In genomic region chr5:169299651-169300467, GRCh38 we compare ENCODE assay signal across 12 cellular contexts. TPM values are rescaled to one million over a fixed set of nuclear protein-coding genes. Genes with fewer than 3 reads are reported as not detected.
DNase-seq lines count a peak whose midpoint lies in the region; ATAC-seq and TF ChIP-seq lines count a peak whose summit lies in the region.
"Had no signal": no experiment of that assay in that cellular context is flagged by ENCODE, and none has a peak within 500 bp of the region (broad histone marks: within the 10 kb centered on the region; RNA-seq: fewer than 3 reads in every experiment).

No MANE protein-coding gene starts in this region.

- peak overlapping the region; percentile 85 for H3K9ac ChIP-seq in parathyroid adenoma
- H3K9ac ChIP-seq: BLaER1 treated with 17β-estradiol and CSF1 and Interleukin-3, amounts not matched to agents 10 nM and 100 nM had no signal

- H3K9me3 Mint-ChIP-seq in WTC11 (no peaks in the 10 kb centered on the region), glutamatergic neuron (ENCODE audit: unreplicated experiment) (peaks cover 6% of the 10 kb centered on the region)

- H3K27me3 Mint-ChIP-seq in WTC11 (ENCODE audit: low read depth) (peaks cover 47% of the 10 kb centered on the region), glutamatergic neuron (ENCODE audit: unreplicated experiment) (peaks cover 16% of the 10 kb centered on the region)

- peak overlapping the region; percentile 35 for H2AFZ ChIP-seq in parathyroid adenoma

- no peaks in the 10 kb centered on the region for H3K36me3 ChIP-seq in parathyroid adenoma (ENCODE audit: control insufficient read depth, insufficient read depth, low read length)
- H3K36me3 ChIP-seq: BLaER1 treated with 17β-estradiol and CSF1 and Interleukin-3, amounts not matched to agents 10 nM and 100 nM had no signal

- peak overlapping the region; percentile 77 for H3K4me3 ChIP-seq in AG09309 (ENCODE audit: control insufficient read depth, low read depth, low read length)
- peak overlapping the region; percentile 87 for H3K4me3 ChIP-seq in parathyroid adenoma (ENCODE audit: low read depth, low read length)

- H3K79me2 ChIP-seq in parathyroid adenoma = peaks cover 24% of the 10 kb centered on the region

- H3K4me1 ChIP-seq in parathyroid adenoma = peaks cover 9% of the 10 kb centered on the region

- TF ChIP-seq CTCF in AG09309 (IDR thresholded peaks at IDR 0.05; ENCODE audit: control insufficient read depth, insufficient read depth, low read depth, low read length, missing control alignments) (no peak), WTC11 (IDR thresholded peaks at IDR 0.05) (no peak), glutamatergic neuron (IDR thresholded peaks at IDR 0.05; ENCODE audit: partially characterized antibody, unreplicated experiment) (no peak), parathyroid adenoma (IDR thresholded peaks at IDR 0.05) (no peak)

- POLR2A ChIA-PET in WTC11 (lab: Charles Lee) = no interaction called here

- H3K4me1 Mint-ChIP-seq in WTC11 = peaks cover 21% of the 10 kb centered on the region
- peaks cover 8% of the 10 kb centered on the region for H3K4me1 Mint-ChIP-seq in glutamatergic neuron (ENCODE audit: low read depth, unreplicated experiment)

- DNase-seq in AG09309 (ENCODE audit: low read depth) (no peak), WTC11 (ENCODE audit: low spot score) (peak; percentile 40), glutamatergic neuron (peak; percentile 26), NCI-H345 treated with DMSO at 0.1 percent for 48 hours (lab: John Stamatoyannopoulos, UW; ENCODE audit: unreplicated experiment) (no peak), NCI-H2227 treated with DMSO at 0.1 percent for 48 hours (lab: John Stamatoyannopoulos, UW) (no peak)
- no peak for DNase-seq in effector CD4-positive, alpha-beta T cell
- DNase-seq: activated CD8-positive, alpha-beta memory T cell treated with anti-CD3 and anti-CD28 coated beads for 24 hours; KBM-7; OCI-M1 had no signal

- peak overlapping the region; percentile 86 for H3K4me2 ChIP-seq in parathyroid adenoma (ENCODE audit: low read length)

- H3K27ac Mint-ChIP-seq in WTC11 (no peak overlapping the region), glutamatergic neuron (ENCODE audit: unreplicated experiment) (no peak overlapping the region)

- no peaks in the 10 kb centered on the region for H3K27me3 ChIP-seq in parathyroid adenoma (ENCODE audit: control insufficient read depth, insufficient read depth, low read length)

- no peaks in the 10 kb centered on the region for H3K9me3 ChIP-seq in parathyroid adenoma (ENCODE audit: control insufficient read depth, low read length)

- no peaks in the 10 kb centered on the region for H3K36me3 Mint-ChIP-seq in WTC11
- H3K36me3 Mint-ChIP-seq in glutamatergic neuron (ENCODE audit: unreplicated experiment) = no peaks in the 10 kb centered on the region

- peak; percentile 10 for ATAC-seq in WTC11
- no peak for ATAC-seq in HG02759 (IDR thresholded peaks at IDR 0.05; ENCODE audit: unreplicated experiment)

- H3K4me3 Mint-ChIP-seq in WTC11 (peak overlapping the region; percentile 74), glutamatergic neuron (ENCODE audit: unreplicated experiment) (peak overlapping the region; percentile 70)

- CTCF ChIA-PET in WTC11 (lab: Charles Lee) = interaction anchor here (0.6 to 4.1 kb wide), 10 partner anchors 10 to 316 kb away, joined by 3 to 28 read pairs (median 4); no protein-coding TSS in a partner anchor

- peak overlapping the region; percentile 86 for H3K27ac ChIP-seq in parathyroid adenoma
- H3K27ac ChIP-seq: BLaER1 treated with 17β-estradiol and CSF1 and Interleukin-3, amounts not matched to agents 10 nM and 100 nM had no signal

TF ChIP-seq in WTC11, 78 proteins besides CTCF, POLR2A, EP300 and RAD21:
- TF ChIP-seq MAX (CRISPR knock-in tag; IDR thresholded peaks at IDR 0.05) (no peak), NFYB (CRISPR knock-in tag; conservative IDR thresholded peaks at IDR 0.05; ENCODE audit: low read depth) (no peak), TEAD4 (CRISPR knock-in tag; IDR thresholded peaks at IDR 0.05) (no peak), CREB1 (CRISPR knock-in tag; IDR thresholded peaks at IDR 0.05) (no peak), SP1 (CRISPR knock-in tag; conservative IDR thresholded peaks at IDR 0.05) (no peak), JAZF1 (CRISPR knock-in tag; IDR thresholded peaks at IDR 0.05) (no peak), OVOL2 (CRISPR knock-in tag; IDR thresholded peaks at IDR 0.05; ENCODE audit: borderline replicate concordance) (no peak), ELF4 (CRISPR knock-in tag; IDR thresholded peaks at IDR 0.05; ENCODE audit: low read depth) (no peak)
- TF ChIP-seq, protein P1, sequence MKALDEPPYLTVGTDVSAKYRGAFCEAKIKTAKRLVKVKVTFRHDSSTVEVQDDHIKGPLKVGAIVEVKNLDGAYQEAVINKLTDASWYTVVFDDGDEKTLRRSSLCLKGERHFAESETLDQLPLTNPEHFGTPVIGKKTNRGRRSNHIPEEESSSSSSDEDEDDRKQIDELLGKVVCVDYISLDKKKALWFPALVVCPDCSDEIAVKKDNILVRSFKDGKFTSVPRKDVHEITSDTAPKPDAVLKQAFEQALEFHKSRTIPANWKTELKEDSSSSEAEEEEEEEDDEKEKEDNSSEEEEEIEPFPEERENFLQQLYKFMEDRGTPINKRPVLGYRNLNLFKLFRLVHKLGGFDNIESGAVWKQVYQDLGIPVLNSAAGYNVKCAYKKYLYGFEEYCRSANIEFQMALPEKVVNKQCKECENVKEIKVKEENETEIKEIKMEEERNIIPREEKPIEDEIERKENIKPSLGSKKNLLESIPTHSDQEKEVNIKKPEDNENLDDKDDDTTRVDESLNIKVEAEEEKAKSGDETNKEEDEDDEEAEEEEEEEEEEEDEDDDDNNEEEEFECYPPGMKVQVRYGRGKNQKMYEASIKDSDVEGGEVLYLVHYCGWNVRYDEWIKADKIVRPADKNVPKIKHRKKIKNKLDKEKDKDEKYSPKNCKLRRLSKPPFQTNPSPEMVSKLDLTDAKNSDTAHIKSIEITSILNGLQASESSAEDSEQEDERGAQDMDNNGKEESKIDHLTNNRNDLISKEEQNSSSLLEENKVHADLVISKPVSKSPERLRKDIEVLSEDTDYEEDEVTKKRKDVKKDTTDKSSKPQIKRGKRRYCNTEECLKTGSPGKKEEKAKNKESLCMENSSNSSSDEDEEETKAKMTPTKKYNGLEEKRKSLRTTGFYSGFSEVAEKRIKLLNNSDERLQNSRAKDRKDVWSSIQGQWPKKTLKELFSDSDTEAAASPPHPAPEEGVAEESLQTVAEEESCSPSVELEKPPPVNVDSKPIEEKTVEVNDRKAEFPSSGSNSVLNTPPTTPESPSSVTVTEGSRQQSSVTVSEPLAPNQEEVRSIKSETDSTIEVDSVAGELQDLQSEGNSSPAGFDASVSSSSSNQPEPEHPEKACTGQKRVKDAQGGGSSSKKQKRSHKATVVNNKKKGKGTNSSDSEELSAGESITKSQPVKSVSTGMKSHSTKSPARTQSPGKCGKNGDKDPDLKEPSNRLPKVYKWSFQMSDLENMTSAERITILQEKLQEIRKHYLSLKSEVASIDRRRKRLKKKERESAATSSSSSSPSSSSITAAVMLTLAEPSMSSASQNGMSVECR (CRISPR knock-in tag; IDR thresholded peaks at IDR 0.05; ENCODE audit: borderline replicate concordance) = no peak
- TF ChIP-seq, protein P2, sequence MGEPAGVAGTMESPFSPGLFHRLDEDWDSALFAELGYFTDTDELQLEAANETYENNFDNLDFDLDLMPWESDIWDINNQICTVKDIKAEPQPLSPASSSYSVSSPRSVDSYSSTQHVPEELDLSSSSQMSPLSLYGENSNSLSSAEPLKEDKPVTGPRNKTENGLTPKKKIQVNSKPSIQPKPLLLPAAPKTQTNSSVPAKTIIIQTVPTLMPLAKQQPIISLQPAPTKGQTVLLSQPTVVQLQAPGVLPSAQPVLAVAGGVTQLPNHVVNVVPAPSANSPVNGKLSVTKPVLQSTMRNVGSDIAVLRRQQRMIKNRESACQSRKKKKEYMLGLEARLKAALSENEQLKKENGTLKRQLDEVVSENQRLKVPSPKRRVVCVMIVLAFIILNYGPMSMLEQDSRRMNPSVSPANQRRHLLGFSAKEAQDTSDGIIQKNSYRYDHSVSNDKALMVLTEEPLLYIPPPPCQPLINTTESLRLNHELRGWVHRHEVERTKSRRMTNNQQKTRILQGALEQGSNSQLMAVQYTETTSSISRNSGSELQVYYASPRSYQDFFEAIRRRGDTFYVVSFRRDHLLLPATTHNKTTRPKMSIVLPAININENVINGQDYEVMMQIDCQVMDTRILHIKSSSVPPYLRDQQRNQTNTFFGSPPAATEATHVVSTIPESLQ (CRISPR knock-in tag; IDR thresholded peaks at IDR 0.05) = no peak

RNA-seq across cellular contexts. Expression of gene SLIT3, which starts 1.1 kb away (rescaled TPM):
- 1.9 to 2.7 TPM (median 2.3 TPM) in 3 replicates for total RNA-seq in WTC11 (2021)
- total RNA-seq in glutamatergic neuron (ENCODE audit: unreplicated experiment) = 11.5 TPM

Comparison
In these comparisons a context has a peak if more than half of its experiments do, and no peak if none do; other contexts are left out.
1. DNase-seq: peak in WTC11 (single experiment) and glutamatergic neuron (single experiment); none in AG09309 (single experiment), NCI-H345 treated with DMSO at 0.1 percent for 48 hours (single experiment), effector CD4-positive, alpha-beta T cell (single experiment) and NCI-H2227 treated with DMSO at 0.1 percent for 48 hours (single experiment).